ENCODE assay signal across 28 cellular contexts in genomic region chr11:57207160-57207559, GRCh38. TPM values are rescaled to one million over a fixed set of nuclear protein-coding genes. Genes with fewer than 3 reads are reported as not detected.
"Had no signal": no experiment of that assay in that cellular context is flagged by ENCODE, and none has a peak within 500 bp of the region (broad histone marks: within the 10 kb centered on the region; RNA-seq: fewer than 3 reads in every experiment).

No MANE protein-coding gene starts in this region.

- H3K27ac ChIP-seq: breast epithelium had no signal

- ATAC-seq: activated CD8-positive, alpha-beta memory T cell treated with anti-CD3 and anti-CD28 coated beads, Interleukin-2, amount 10 ng/mL, durations not matched to agents 7 days and 5 days; T-helper 17 cell; WTC11 had no signal

- H3K27me3 ChIP-seq: breast epithelium had no signal

- H3K36me3 ChIP-seq: breast epithelium had no signal

- H3K4me3 Mint-ChIP-seq: activated CD8-positive, alpha-beta memory T cell treated with anti-CD3 and anti-CD28 coated beads, Interleukin-2, amount 10 ng/mL, durations not matched to agents 7 days and 5 days; activated naive CD4-positive, alpha-beta T cell treated with anti-CD3 and anti-CD28 coated beads, Interleukin-2, amount 50 U/mL, for 24 hours; activated T-cell treated with anti-CD3 and anti-CD28 coated beads, Interleukin-2, amount 50 U/mL, for 24 hours; activated T-helper 1 cell treated with anti-CD3 and anti-CD28 coated beads, Interleukin-12 subunit alpha, Interleukin-12 subunit beta, Interleukin-2, Interleukin-4 antibody, amounts not matched to agents 30 ng/mL and 10 ng/mL and 1 ng/mL, durations not matched to agents 14 hours and 24 hours and 36 hours; T-helper 17 cell; WTC11 had no signal

- H3K4me3 ChIP-seq: breast epithelium had no signal

- H3K27ac Mint-ChIP-seq: activated CD8-positive, alpha-beta memory T cell treated with anti-CD3 and anti-CD28 coated beads, Interleukin-2, amount 10 ng/mL, durations not matched to agents 7 days and 5 days; activated naive CD4-positive, alpha-beta T cell treated with anti-CD3 and anti-CD28 coated beads, Interleukin-2, amount 50 U/mL, for 24 hours; activated T-cell treated with anti-CD3 and anti-CD28 coated beads, Interleukin-2, amount 50 U/mL, for 24 hours; activated T-helper 1 cell treated with anti-CD3 and anti-CD28 coated beads, Interleukin-12 subunit alpha, Interleukin-12 subunit beta, Interleukin-2, Interleukin-4 antibody, amounts not matched to agents 30 ng/mL and 10 ng/mL and 1 ng/mL, durations not matched to agents 14 hours and 24 hours and 36 hours; T-helper 17 cell; WTC11 had no signal

- H3K36me3 Mint-ChIP-seq: activated CD8-positive, alpha-beta memory T cell treated with anti-CD3 and anti-CD28 coated beads, Interleukin-2, amount 10 ng/mL, durations not matched to agents 7 days and 5 days; activated naive CD4-positive, alpha-beta T cell treated with anti-CD3 and anti-CD28 coated beads, Interleukin-2, amount 50 U/mL, for 24 hours; WTC11 had no signal

- H3K9me3 Mint-ChIP-seq: activated naive CD4-positive, alpha-beta T cell treated with anti-CD3 and anti-CD28 coated beads, Interleukin-2, amount 50 U/mL, for 24 hours; activated T-cell treated with anti-CD3 and anti-CD28 coated beads, Interleukin-2, amount 50 U/mL, for 24 hours; activated T-helper 1 cell treated with anti-CD3 and anti-CD28 coated beads, Interleukin-12 subunit alpha, Interleukin-12 subunit beta, Interleukin-2, Interleukin-4 antibody, amounts not matched to agents 30 ng/mL and 10 ng/mL and 1 ng/mL, durations not matched to agents 14 hours and 24 hours and 36 hours had no signal

- H3K9me3 ChIP-seq: breast epithelium had no signal

- DNase-seq: activated CD4-positive, alpha-beta T cell treated with anti-CD3 and anti-CD28 coated beads for 48 hours; activated CD4-positive, alpha-beta T cell treated with anti-CD3 and anti-CD28 coated beads, Interleukin-2, amount 50 U/mL, for 48 hours; activated CD4-positive, CD25-positive, alpha-beta regulatory T cell treated with anti-CD3 and anti-CD28 coated beads, Interleukin-2, amount 50 U/mL, for 72 hours; activated CD8-positive, alpha-beta memory T cell treated with anti-CD3 and anti-CD28 coated beads, Interleukin-2, amount 10 ng/mL, durations not matched to agents 7 days and 5 days; activated effector memory CD4-positive, alpha-beta T cell treated with Interleukin-2 at 50 U/mL for 16 hours; activated naive CD4-positive, alpha-beta T cell; activated T-cell treated with anti-CD3 and anti-CD28 coated beads, Interleukin-2, amount 50 U/mL, for 24 hours; aorta; KG1; NCI-H1048; NCI-H1436; NCI-H1694 treated with DMSO at 0.1 percent for 48 hours; NCI-H2029 treated with DMSO at 0.1 percent for 48 hours; NCI-H345; NCI-H510A; NCI-H526 treated with DMSO at 0.1 percent for 48 hours; NCI-H82; SIG-M5; T-helper 17 cell; T-helper 9 cell had no signal

- H3K4me1 Mint-ChIP-seq: activated CD8-positive, alpha-beta memory T cell treated with anti-CD3 and anti-CD28 coated beads, Interleukin-2, amount 10 ng/mL, durations not matched to agents 7 days and 5 days; activated naive CD4-positive, alpha-beta T cell treated with anti-CD3 and anti-CD28 coated beads, Interleukin-2, amount 50 U/mL, for 24 hours; T-helper 17 cell had no signal

- H3K4me1 ChIP-seq: breast epithelium had no signal

RNA-seq across cellular contexts. Expression of gene LRRC55, which starts 25.4 kb away (rescaled TPM):
- total RNA-seq: activated CD8-positive, alpha-beta memory T cell treated with anti-CD3 and anti-CD28 coated beads, Interleukin-2, amount 10 ng/mL, durations not matched to agents 7 days and 5 days; activated T-helper 1 cell treated with anti-CD3 and anti-CD28 coated beads, Interleukin-12 subunit alpha, Interleukin-12 subunit beta, Interleukin-2, Interleukin-4 antibody, amounts not matched to agents 30 ng/mL and 10 ng/mL and 1 ng/mL, durations not matched to agents 14 hours and 24 hours and 36 hours; breast epithelium; LHCN-M2; M059J; OCI-LY7; RPMI7951; T-helper 17 cell had no signal

RNA-seq across cellular contexts. Expression of gene APLNR, which starts 29.9 kb away (rescaled TPM):
- total RNA-seq: activated CD8-positive, alpha-beta memory T cell treated with anti-CD3 and anti-CD28 coated beads, Interleukin-2, amount 10 ng/mL, durations not matched to agents 7 days and 5 days; activated T-helper 1 cell treated with anti-CD3 and anti-CD28 coated beads, Interleukin-12 subunit alpha, Interleukin-12 subunit beta, Interleukin-2, Interleukin-4 antibody, amounts not matched to agents 30 ng/mL and 10 ng/mL and 1 ng/mL, durations not matched to agents 14 hours and 24 hours and 36 hours; M059J; OCI-LY7; RPMI7951; T-helper 17 cell had no signal
